ENCODE assay signal across 11 cellular contexts in the genomic region with DNA sequence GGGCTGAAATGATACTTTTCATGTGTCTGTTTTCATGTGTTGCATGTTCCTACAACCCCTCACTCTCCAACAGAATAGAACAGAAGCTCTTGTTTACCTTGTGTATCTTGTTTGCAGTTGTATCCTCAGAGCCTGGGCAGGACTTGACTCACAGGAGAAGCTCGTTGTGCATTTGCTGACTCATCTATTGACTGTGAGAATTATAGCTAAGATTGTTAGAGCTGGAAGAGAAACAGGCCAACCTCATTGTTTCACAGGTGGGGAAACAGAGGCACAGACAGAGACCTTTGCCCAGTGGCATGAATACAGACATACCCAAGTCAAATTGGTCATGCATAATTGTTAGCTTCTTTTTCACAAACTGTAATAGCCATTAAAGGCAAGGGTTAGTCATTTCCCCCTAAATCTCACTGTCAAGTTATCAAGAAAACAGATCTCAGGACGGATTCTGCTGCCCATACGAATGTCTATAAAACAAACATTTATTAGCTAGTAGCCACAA. TPM values are rescaled to one million over a fixed set of nuclear protein-coding genes. Genes with fewer than 3 reads are reported as not detected.
DNase-seq lines count a peak whose midpoint lies in the region; ATAC-seq, FAIRE-seq and TF ChIP-seq lines count a peak whose summit lies in the region.
"Had no signal": no experiment of that assay in that cellular context is flagged by ENCODE, and none has a peak within 500 bp of the region (broad histone marks: within the 10 kb centered on the region; RNA-seq: fewer than 3 reads in every experiment).

No MANE protein-coding gene starts in this region.

- WGBS in mesodermal cell (ENCODE audit: insufficient coverage in 2 of 2), 2 experiments, result 64 to 69% methylated on average over 3 of the region's 3 CpGs

- H3K4me3 ChIP-seq in AG04450 (ENCODE audit: low read depth, low read length) (no peak overlapping the region), LNCaP clone FGC (ENCODE audit: low read depth, low read length) (no peak overlapping the region), bronchial epithelial cell (ENCODE audit: low read depth, low read length) (no peak overlapping the region), mesodermal cell (ENCODE audit: extremely low read depth, insufficient read depth, low read length, poor library complexity, severe bottlenecking) (no peak overlapping the region)

- no peak overlapping the region for H3K27ac ChIP-seq in AG04450 (ENCODE audit: low read depth, low read length)
- peak overlapping the region; percentile 94 for H3K27ac ChIP-seq in mesodermal cell (ENCODE audit: low read depth, low read length, severe bottlenecking)

- FAIRE-seq in bronchial epithelial cell (lab: Jason Lieb, UNC), result no peak
- FAIRE-seq: islet of Langerhans had no signal

- H3K9me3 ChIP-seq in AG04450 (ENCODE audit: control insufficient read depth, insufficient read depth, low read length) (no peaks in the 10 kb centered on the region; the same call in 1 of the 2 replicates), mesodermal cell (ENCODE audit: control insufficient read depth, low read length) (no peaks in the 10 kb centered on the region)

- no peaks in the 10 kb centered on the region for H3K36me3 ChIP-seq in bronchial epithelial cell (ENCODE audit: control insufficient read depth, insufficient read depth, low read length)
- no peaks in the 10 kb centered on the region for H3K36me3 ChIP-seq in mesodermal cell (ENCODE audit: control insufficient read depth, insufficient read depth, low read length)

- no peak for TF ChIP-seq CTCF in AG04450 (IDR thresholded peaks at IDR 0.05; ENCODE audit: low read depth, low read length)
- no peak for TF ChIP-seq CTCF in LNCaP clone FGC (IDR thresholded peaks at IDR 0.05; ENCODE audit: control insufficient read depth, extremely low read depth, insufficient read depth)
- no peak for TF ChIP-seq CTCF in bronchial epithelial cell (IDR thresholded peaks at IDR 0.05; ENCODE audit: insufficient read depth, low read length, severe bottlenecking)

- ATAC-seq in HG02981 (IDR thresholded peaks at IDR 0.05; ENCODE audit: unreplicated experiment) (no peak), HG02852 (IDR thresholded peaks at IDR 0.05; ENCODE audit: unreplicated experiment) (no peak)

- H3K4me1 ChIP-seq in mesodermal cell (ENCODE audit: control insufficient read depth, insufficient read depth, low read length, poor library complexity, severe bottlenecking), result peaks cover 41% of the 10 kb centered on the region

- H3K27me3 ChIP-seq in AG04450 (ENCODE audit: control insufficient read depth, insufficient read depth, low read length) (peaks cover 3% of the 10 kb centered on the region), bronchial epithelial cell (ENCODE audit: control insufficient read depth, insufficient read depth, low read length) (no peaks in the 10 kb centered on the region)

- POLR2A ChIA-PET in AG04450 (lab: Yijun Ruan, JAX), result interaction anchor here (0.6 to 1.1 kb wide), 5 partner anchors 10 to 499 kb away, joined by 3 to 8 read pairs (median 3); no protein-coding TSS in a partner anchor

- DNase-seq in AG04450 (ENCODE audit: low read depth, low spot score) (peak; percentile 37), LNCaP clone FGC (ENCODE audit: low read depth) (peak; percentile 82), bronchial epithelial cell (ENCODE audit: low read depth) (peak; percentile 92), DMS79 (lab: John Stamatoyannopoulos, UW) (no peak), AML-193 (lab: John Stamatoyannopoulos, UW) (no peak)
- DNase-seq: activated CD4-positive, alpha-beta memory T cell treated with anti-CD3 and anti-CD28 coated beads, Interleukin-2, amount 10 ng/mL, durations not matched to agents 7 days and 5 days; CD4-positive, alpha-beta T cell had no signal

- CTCF ChIA-PET in AG04450 (lab: Charles Lee), result interaction anchor here (1.0 to 1.6 kb wide), 3 partner anchors 11 to 38 kb away, joined by 4 to 9 read pairs (median 4); no protein-coding TSS in a partner anchor

RNA-seq across cellular contexts. Expression of a gene that starts 4.6 kb away (rescaled TPM):
- polyA plus RNA-seq in AG04450 (2011; rRNA removed), result 0.35 and 0.38 TPM in 2 replicates
- polyA minus RNA-seq in AG04450 (2011; rRNA and poly(A)+ RNA removed), result 0.69 and 1.4 TPM in 2 replicates
- total RNA-seq in bronchial epithelial cell, result 12.1 and 14.8 TPM in 2 replicates
- 34.0 TPM for polyA plus RNA-seq in mesodermal cell (2013, experiment 1 of 2)
- polyA plus RNA-seq in mesodermal cell (2013, experiment 2 of 2), result 30.0 TPM

RNA-seq across cellular contexts. Expression of a gene that starts 30.0 kb away (rescaled TPM):
- 0.10 TPM in 1 of 2 replicates, not detected in the other for polyA plus RNA-seq in AG04450 (2011; rRNA removed)
- polyA minus RNA-seq in AG04450 (2011; rRNA and poly(A)+ RNA removed), result not detected in 2 replicates
- under 0.01 TPM in 1 of 2 replicates, not detected in the other for total RNA-seq in bronchial epithelial cell
- polyA plus RNA-seq in mesodermal cell (2013, experiment 1 of 2), result not detected
- not detected for polyA plus RNA-seq in mesodermal cell (2013, experiment 2 of 2)
- total RNA-seq: activated CD4-positive, alpha-beta memory T cell treated with anti-CD3 and anti-CD28 coated beads, Interleukin-2, amount 10 ng/mL, durations not matched to agents 7 days and 5 days; CD4-positive, alpha-beta T cell had no signal

Comparison
In these comparisons a context has a peak if more than half of its experiments do, and no peak if none do; other contexts are left out.
1. DNase-seq: peak in AG04450 (single experiment), LNCaP clone FGC (single experiment) and bronchial epithelial cell (single experiment); none in DMS79 (single experiment) and AML-193 (0 of 2).